In the genomic region with DNA sequence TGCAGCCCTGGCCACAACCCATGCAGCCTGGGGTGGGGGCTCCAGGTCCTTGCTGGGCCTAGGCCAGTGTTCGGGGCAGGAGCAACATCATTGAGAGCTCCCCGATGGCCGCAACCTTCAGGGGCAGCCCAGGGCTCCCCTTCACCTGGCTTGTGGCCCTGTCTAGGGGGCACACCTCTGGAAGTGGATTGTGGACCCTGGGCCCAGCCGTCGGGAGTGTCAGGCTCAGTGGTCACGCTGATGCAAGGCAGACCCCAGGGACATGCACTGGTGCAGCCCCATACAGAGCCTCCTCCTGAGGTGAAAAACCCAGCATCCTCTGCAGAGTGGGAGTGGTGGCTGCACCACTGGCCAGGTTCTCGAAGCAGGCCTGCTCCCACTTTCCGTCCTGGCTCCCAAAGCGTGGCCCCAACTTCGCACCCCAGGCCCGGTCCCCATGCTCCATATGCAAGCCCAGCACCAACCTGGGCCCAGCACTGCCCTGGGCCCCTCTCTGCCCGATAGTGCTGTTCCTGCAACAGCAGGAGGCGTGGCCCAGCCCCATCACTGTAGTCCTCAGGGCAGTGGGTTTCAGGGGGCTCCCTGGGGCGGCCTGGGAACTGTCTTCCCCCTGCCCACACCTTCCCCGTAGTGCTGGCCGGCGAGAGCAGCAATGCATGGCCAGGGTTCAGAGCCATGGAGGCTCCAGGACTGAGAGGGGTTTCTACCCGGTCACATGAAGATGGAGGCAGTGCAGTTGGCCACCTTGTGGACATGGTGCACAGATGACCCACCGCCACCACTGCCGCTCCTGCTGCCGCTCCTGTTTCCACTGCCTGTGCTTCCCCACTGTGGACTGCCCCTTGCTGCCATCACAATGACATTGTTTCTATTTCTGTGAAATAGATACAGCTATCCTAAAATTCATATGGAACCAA, we compare ENCODE assay signal across 21 cellular contexts.
A peak's percentile ranks its signal among the peaks of the same experiment; 100 is the strongest.
DNase-seq lines count a peak whose midpoint lies in the region; ATAC-seq, FAIRE-seq and TF ChIP-seq lines count a peak whose summit lies in the region.
"Had no signal": no experiment of that assay in that cellular context is flagged by ENCODE, and none has a peak within 500 bp of the region (broad histone marks: within the 10 kb centered on the region; RNA-seq: fewer than 3 reads in every experiment).

No MANE protein-coding gene starts in this region.

- H3K4me2 ChIP-seq in HepG2 (ENCODE audit: low read depth, low read length) = no peak overlapping the region
- no peak overlapping the region for H3K4me2 ChIP-seq in osteoblast (ENCODE audit: insufficient read depth, low read length)

- TF ChIP-seq EP300 in HepG2 (IDR thresholded peaks at IDR 0.05; ENCODE audit: low read depth in 2 of 2, low read length in 2 of 2) (no peak), HepG2 (CRISPR knock-in tag; IDR thresholded peaks at IDR 0.05; ENCODE audit: borderline replicate concordance) (no peak)

- no peaks in the 10 kb centered on the region for H4K20me1 ChIP-seq in HepG2 (ENCODE audit: insufficient read depth, low read length)
- no peaks in the 10 kb centered on the region for H4K20me1 ChIP-seq in osteoblast (ENCODE audit: insufficient read depth, low read length)

- H3K9me3 ChIP-seq in right lobe of liver (peaks cover 0 to 2% (median 0%) of the 10 kb centered on the region in 4 donors), HepG2 (ENCODE audit: low read length) (peaks cover 90% of the 10 kb centered on the region), osteoblast (ENCODE audit: low read depth, low read length) (no peaks in the 10 kb centered on the region)

- H3K9ac ChIP-seq in HepG2 (ENCODE audit: insufficient read depth, low read depth, low read length) = no peak overlapping the region

- CTCF ChIA-PET in HepG2 (lab: Yijun Ruan, JAX; ENCODE audit: low intra/inter-chr PET ratio, low total read pairs) = no interaction called here

- TF ChIP-seq POLR2A in right lobe of liver (IDR thresholded peaks at IDR 0.05) = no peak
- no peak for TF ChIP-seq POLR2A in HepG2 (IDR thresholded peaks at IDR 0.05; ENCODE audit: insufficient read depth in 1 of 2, low read depth in 2 of 2, low read length in 2 of 2)
- no peak for TF ChIP-seq POLR2A in GM18505 (IDR thresholded peaks at IDR 0.05; ENCODE audit: borderline replicate concordance, extremely low read depth, insufficient read depth, insufficient read length)

- no peak for TF ChIP-seq RAD21 in HepG2 (CRISPR knock-in tag; IDR thresholded peaks at IDR 0.05)

- intact Hi-C loops in right lobe of liver (cut with DNase I) (no loop called here), HepG2 (cut with micrococcal nuclease; ENCODE audit: unreplicated experiment) (no loop called here)

- no peak for TF ChIP-seq CTCF in right lobe of liver (IDR thresholded peaks at IDR 0.05)
- no peak for TF ChIP-seq CTCF in HepG2 (CRISPR knock-in tag; IDR thresholded peaks at IDR 0.05)
- no peak for TF ChIP-seq CTCF in osteoblast (IDR thresholded peaks at IDR 0.05; ENCODE audit: extremely low read depth, low read depth, low read length)

- FAIRE-seq in HepG2 (lab: Jason Lieb, UNC) = no peak
- FAIRE-seq: G401.6, GM12892, GM18507 had no signal

- no CpG with 5 or more reads among the region's 21 CpGs for WGBS in right lobe of liver (ENCODE audit: insufficient coverage, low coverage, low lambda C conversion rate, missing lambda C conversion rate)
- 34% methylated on average over 7 of the region's 21 CpGs for WGBS in HepG2 (ENCODE audit: low lambda C conversion rate)

- H2AFZ ChIP-seq in HepG2 (ENCODE audit: low read length) (no peak overlapping the region), osteoblast (ENCODE audit: low read length) (no peak overlapping the region)

- ATAC-seq in right lobe of liver (peak in 1 of 4 donors; percentile 28), HepG2 (no peak), esophagus mucosa (peak; percentile 11), GM18505 (IDR thresholded peaks at IDR 0.05; ENCODE audit: unreplicated experiment) (no peak)
- ATAC-seq: CD8-positive, alpha-beta T cell; Right ventricle myocardium inferior had no signal

- H3K36me3 ChIP-seq in right lobe of liver (no peaks in the 10 kb centered on the region), HepG2 (replicated peaks in 1 of 2; ENCODE audit: control insufficient read depth in 1 of 2, insufficient read depth in 2 of 2, low read length in 2 of 2) (no peaks in the 10 kb centered on the region), osteoblast (ENCODE audit: insufficient read depth, low read length) (no peaks in the 10 kb centered on the region)

- no TSS peak for BruUV-seq in HepG2 (replicated peaks; lab: Mats Ljungman, UMichigan)

- in situ Hi-C loops in HepG2 (cut with HindIII; ENCODE audit: extremely low pct_ligation_motif_present, low pct_unique_long_range_greater_than_20kb) = no loop called here

- H3K4me3 ChIP-seq in right lobe of liver = no peak overlapping the region
- H3K4me3 ChIP-seq in HepG2 (replicated peaks in 1 of 3; ENCODE audit: insufficient read depth in 1 of 3, low read depth in 2 of 3, low read length in 3 of 3) = no peak overlapping the region
- no peak overlapping the region for H3K4me3 ChIP-seq in osteoblast (ENCODE audit: insufficient read depth, low read length)

- peak in 2 of 3 donors; percentile 10 to 48 for DNase-seq in right lobe of liver
- DNase-seq in HepG2 (ENCODE audit: low spot score) = no peak
- DNase-seq in osteoblast (ENCODE audit: insufficient read length, low spot score, missing footprints) = peak; percentile 21
- no peak for DNase-seq in HPDE6-E6E7 (ENCODE audit: extremely low spot score)
- DNase-seq in NCI-H2081 (lab: John Stamatoyannopoulos, UW) = no peak
- DNase-seq: AML-193; C1 segment of cervical spinal cord; CD8-positive, alpha-beta T cell; DMS153; Kasumi-1; NCI-H1417; NCI-H187; NCI-H2107; NCI-H446 treated with DMSO at 0.1 percent for 48 hours; NCI-H526 treated with DMSO at 0.1 percent for 48 hours had no signal

- POLR2A ChIA-PET in HepG2 (lab: Yijun Ruan, JAX) = no interaction called here

- no peaks in the 10 kb centered on the region for H3K4me1 ChIP-seq in right lobe of liver
- no peaks in the 10 kb centered on the region for H3K4me1 ChIP-seq in HepG2 (ENCODE audit: insufficient read depth, low read length)
- H3K4me1 ChIP-seq in osteoblast (ENCODE audit: insufficient read depth, low read length) = no peaks in the 10 kb centered on the region

- H3K27me3 ChIP-seq in right lobe of liver = no peaks in the 10 kb centered on the region
- H3K27me3 ChIP-seq in HepG2 (ENCODE audit: control insufficient read depth in 1 of 2, insufficient read depth in 2 of 2, low read length in 2 of 2) = no peaks in the 10 kb centered on the region; a peak in 1 of 5 replicates
- no peaks in the 10 kb centered on the region for H3K27me3 ChIP-seq in osteoblast (ENCODE audit: insufficient read depth, low read length)

- H3K27ac ChIP-seq in right lobe of liver (no peak overlapping the region), HepG2 (ENCODE audit: extremely low read length, insufficient read depth, low read length) (no peak overlapping the region), osteoblast (ENCODE audit: low read depth, low read length) (no peak overlapping the region)

- no peaks in the 10 kb centered on the region for H3K79me2 ChIP-seq in HepG2 (ENCODE audit: insufficient read depth, low read length)
- H3K79me2 ChIP-seq in osteoblast (ENCODE audit: insufficient read depth, low read length) = no peaks in the 10 kb centered on the region

TF ChIP-seq in HepG2, 621 proteins besides CTCF, POLR2A, EP300 and RAD21 (continues in another document):
- TF ChIP-seq ZNF143 (CRISPR knock-in tag; IDR thresholded peaks at IDR 0.05) = no peak
- no peak for TF ChIP-seq EED (CRISPR knock-in tag; IDR thresholded peaks at IDR 0.05)
- TF ChIP-seq ZNF235 (CRISPR knock-in tag; IDR thresholded peaks at IDR 0.05; ENCODE audit: borderline replicate concordance) = no peak
- no peak for TF ChIP-seq ETV5 (CRISPR knock-in tag; IDR thresholded peaks at IDR 0.05; ENCODE audit: borderline replicate concordance)
- no peak for TF ChIP-seq ZFP36 (IDR thresholded peaks at IDR 0.05; ENCODE audit: borderline replicate concordance, low read depth, low read length, partially characterized antibody)
- TF ChIP-seq, protein P1, sequence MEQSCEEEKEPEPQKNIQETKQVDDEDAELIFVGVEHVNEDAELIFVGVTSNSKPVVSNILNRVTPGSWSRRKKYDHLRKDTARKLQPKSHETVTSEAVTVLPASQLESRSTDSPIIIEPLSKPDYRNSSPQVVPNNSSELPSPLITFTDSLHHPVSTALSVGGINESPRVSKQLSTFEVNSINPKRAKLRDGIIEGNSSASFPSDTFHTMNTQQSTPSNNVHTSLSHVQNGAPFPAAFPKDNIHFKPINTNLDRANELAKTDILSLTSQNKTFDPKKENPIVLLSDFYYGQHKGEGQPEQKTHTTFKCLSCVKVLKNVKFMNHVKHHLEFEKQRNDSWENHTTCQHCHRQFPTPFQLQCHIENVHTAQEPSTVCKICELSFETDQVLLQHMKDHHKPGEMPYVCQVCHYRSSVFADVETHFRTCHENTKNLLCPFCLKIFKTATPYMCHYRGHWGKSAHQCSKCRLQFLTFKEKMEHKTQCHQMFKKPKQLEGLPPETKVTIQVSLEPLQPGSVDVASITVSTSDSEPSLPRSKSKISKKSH (CRISPR knock-in tag; IDR thresholded peaks at IDR 0.05; ENCODE audit: borderline replicate concordance) = no peak
- TF ChIP-seq, protein P2, sequence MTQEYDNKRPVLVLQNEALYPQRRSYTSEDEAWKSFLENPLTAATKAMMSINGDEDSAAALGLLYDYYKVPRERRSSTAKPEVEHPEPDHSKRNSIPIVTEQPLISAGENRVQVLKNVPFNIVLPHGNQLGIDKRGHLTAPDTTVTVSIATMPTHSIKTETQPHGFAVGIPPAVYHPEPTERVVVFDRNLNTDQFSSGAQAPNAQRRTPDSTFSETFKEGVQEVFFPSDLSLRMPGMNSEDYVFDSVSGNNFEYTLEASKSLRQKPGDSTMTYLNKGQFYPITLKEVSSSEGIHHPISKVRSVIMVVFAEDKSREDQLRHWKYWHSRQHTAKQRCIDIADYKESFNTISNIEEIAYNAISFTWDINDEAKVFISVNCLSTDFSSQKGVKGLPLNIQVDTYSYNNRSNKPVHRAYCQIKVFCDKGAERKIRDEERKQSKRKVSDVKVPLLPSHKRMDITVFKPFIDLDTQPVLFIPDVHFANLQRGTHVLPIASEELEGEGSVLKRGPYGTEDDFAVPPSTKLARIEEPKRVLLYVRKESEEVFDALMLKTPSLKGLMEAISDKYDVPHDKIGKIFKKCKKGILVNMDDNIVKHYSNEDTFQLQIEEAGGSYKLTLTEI (CRISPR knock-in tag; conservative IDR thresholded peaks at IDR 0.05) = no peak

Comparison
In these comparisons a context has a peak if more than half of its experiments do, and no peak if none do; other contexts are left out.
1. DNase-seq: peak in right lobe of liver (2 of 3) and osteoblast (single experiment); none in HepG2 (single experiment), HPDE6-E6E7 (single experiment) and NCI-H2081 (0 of 2).